Comparison of ENCODE assay signal across 12 cellular contexts in genomic region chr1:94298861-94299260, GRCh38.
DNase-seq lines count a peak whose midpoint lies in the region; ATAC-seq and TF ChIP-seq lines count a peak whose summit lies in the region.
"Had no signal": no experiment of that assay in that cellular context is flagged by ENCODE, and none has a peak within 500 bp of the region (broad histone marks: within the 10 kb centered on the region; RNA-seq: fewer than 3 reads in every experiment).

No MANE protein-coding gene starts in this region.

- H2AFZ ChIP-seq in smooth muscle cell (ENCODE audit: low read depth), result no peak overlapping the region

- intact Hi-C loops in breast epithelium (cut with DNase I; ENCODE audit: low total_unique reads), result no loop called here
- intact Hi-C loops in left ventricle myocardium inferior (cut with micrococcal nuclease), result no loop called here
- intact Hi-C loops in posterior vena cava (cut with DNase I), result no loop called here

- H3K36me3 Mint-ChIP-seq in mesothelial cell of epicardium, result no peaks in the 10 kb centered on the region
- H3K36me3 Mint-ChIP-seq: natural killer cell had no signal

- H3K27ac Mint-ChIP-seq in mesothelial cell of epicardium, result no peak overlapping the region
- H3K27ac Mint-ChIP-seq: natural killer cell had no signal

- H3K27me3 Mint-ChIP-seq in mesothelial cell of epicardium (ENCODE audit: low read depth), result no peaks in the 10 kb centered on the region

- no peak for TF ChIP-seq POLR2A in breast epithelium (IDR thresholded peaks at IDR 0.05)

- no peak overlapping the region for H3K9ac ChIP-seq in smooth muscle cell (ENCODE audit: low read depth)
- H3K9ac ChIP-seq: BLaER1 had no signal

- no peak for ATAC-seq in HG03521 (IDR thresholded peaks at IDR 0.05; ENCODE audit: unreplicated experiment)
- ATAC-seq: natural killer cell had no signal

- no peaks in the 10 kb centered on the region for H3K27me3 ChIP-seq in breast epithelium
- H3K27me3 ChIP-seq in left ventricle myocardium inferior (ENCODE audit: low read depth), result no peaks in the 10 kb centered on the region
- H3K27me3 ChIP-seq in smooth muscle cell (ENCODE audit: low read depth), result no peaks in the 10 kb centered on the region
- no peaks in the 10 kb centered on the region for H3K27me3 ChIP-seq in SJCRH30
- H3K27me3 ChIP-seq: BLaER1 had no signal

- H3K79me2 ChIP-seq in smooth muscle cell (ENCODE audit: low read depth), result no peaks in the 10 kb centered on the region

- H3K9me3 ChIP-seq in breast epithelium (no peaks in the 10 kb centered on the region), left ventricle myocardium inferior (replicated peaks) (no peaks in the 10 kb centered on the region), smooth muscle cell (replicated peaks; ENCODE audit: low read depth) (no peaks in the 10 kb centered on the region), SJCRH30 (replicated peaks) (no peaks in the 10 kb centered on the region)
- H3K9me3 ChIP-seq: BLaER1 had no signal

- WGBS in smooth muscle cell (ENCODE audit: low lambda C conversion rate), result 21% methylated on average over 2 of the region's 2 CpGs

- no peaks in the 10 kb centered on the region for H3F3A ChIP-seq in smooth muscle cell (ENCODE audit: low read depth)

- peak; percentile 38 for DNase-seq in HCEC 1CT
- peak in 1 of 2 donors; percentile 47 for DNase-seq in breast epithelium (ENCODE audit: low spot score in 2 of 2)
- no peak for DNase-seq in left ventricle myocardium inferior
- DNase-seq in smooth muscle cell (lab: John Stamatoyannopoulos, UW; ENCODE audit: unreplicated experiment), result no peak
- DNase-seq in mesothelial cell of epicardium (ENCODE audit: low spot score in 2 of 2, unreplicated experiment in 2 of 2), result no peak
- DNase-seq in posterior vena cava (ENCODE audit: low spot score), result no peak
- no peak for DNase-seq in SJCRH30
- DNase-seq: effector CD4-positive, alpha-beta T cell; natural killer cell; stimulated activated CD4-positive, alpha-beta T cell treated with anti-CD3 and anti-CD28 coated beads, Interleukin-12 subunit alpha, Interleukin-12 subunit beta, amount 100 ng/mL, for 4 hours had no signal

- H4K20me1 ChIP-seq in smooth muscle cell (ENCODE audit: low read depth), result no peaks in the 10 kb centered on the region
- H4K20me1 ChIP-seq: BLaER1 had no signal

- H3K4me3 Mint-ChIP-seq in mesothelial cell of epicardium, result no peak overlapping the region
- H3K4me3 Mint-ChIP-seq: natural killer cell had no signal

- TF ChIP-seq CTCF in breast epithelium (IDR thresholded peaks at IDR 0.05), result no peak
- no peak for TF ChIP-seq CTCF in left ventricle myocardium inferior (IDR thresholded peaks at IDR 0.05; ENCODE audit: borderline replicate concordance)
- TF ChIP-seq CTCF in smooth muscle cell (IDR thresholded peaks at IDR 0.05; ENCODE audit: borderline replicate concordance, insufficient read depth, poor library complexity, severe bottlenecking), result no peak
- TF ChIP-seq CTCF in mesothelial cell of epicardium (IDR thresholded peaks at IDR 0.05; ENCODE audit: unreplicated experiment), result no peak

- H3K27ac ChIP-seq in breast epithelium, result peak overlapping the region; percentile 64 to 88
- H3K27ac ChIP-seq in left ventricle myocardium inferior (replicated peaks), result peak overlapping the region; percentile 91
- no peak overlapping the region for H3K27ac ChIP-seq in smooth muscle cell (ENCODE audit: low read depth)
- H3K27ac ChIP-seq in SJCRH30, result no peak overlapping the region
- H3K27ac ChIP-seq: BLaER1 had no signal

- peak overlapping the region; percentile 17 for H3K4me2 ChIP-seq in smooth muscle cell
- H3K4me2 ChIP-seq: BLaER1 had no signal

- peaks cover 14% of the 10 kb centered on the region for H3K4me1 Mint-ChIP-seq in mesothelial cell of epicardium
- H3K4me1 Mint-ChIP-seq: natural killer cell had no signal

- no peak overlapping the region for H3K4me3 ChIP-seq in breast epithelium
- H3K4me3 ChIP-seq in left ventricle myocardium inferior, result peak overlapping the region; percentile 17
- no peak overlapping the region for H3K4me3 ChIP-seq in smooth muscle cell
- H3K4me3 ChIP-seq in SJCRH30, result no peak overlapping the region
- H3K4me3 ChIP-seq: BLaER1 had no signal

- H3K9me3 Mint-ChIP-seq in mesothelial cell of epicardium, result no peaks in the 10 kb centered on the region
- H3K9me3 Mint-ChIP-seq: natural killer cell had no signal

- no peaks in the 10 kb centered on the region for H3K36me3 ChIP-seq in breast epithelium
- no peaks in the 10 kb centered on the region for H3K36me3 ChIP-seq in left ventricle myocardium inferior
- H3K36me3 ChIP-seq in smooth muscle cell (ENCODE audit: low read depth), result no peaks in the 10 kb centered on the region
- no peaks in the 10 kb centered on the region for H3K36me3 ChIP-seq in SJCRH30
- H3K36me3 ChIP-seq: BLaER1 had no signal

- H3K4me1 ChIP-seq in breast epithelium, result peaks cover 0 to 4% of the 10 kb centered on the region in 2 donors
- peaks cover 69% of the 10 kb centered on the region for H3K4me1 ChIP-seq in left ventricle myocardium inferior
- no peaks in the 10 kb centered on the region for H3K4me1 ChIP-seq in smooth muscle cell (ENCODE audit: low read depth)
- no peaks in the 10 kb centered on the region for H3K4me1 ChIP-seq in SJCRH30
- H3K4me1 ChIP-seq: BLaER1 had no signal

Comparison
In these comparisons a context has a peak if more than half of its experiments do, and no peak if none do; other contexts are left out.
1. H3K27ac ChIP-seq: peak in breast epithelium (2 of 2) and left ventricle myocardium inferior (single experiment); none in smooth muscle cell (single experiment) and SJCRH30 (single experiment).